Comparison of ENCODE assay signal across 8 cellular contexts in genomic region chr17:32265192-32265895, GRCh38. TPM values are rescaled to one million over a fixed set of nuclear protein-coding genes. Genes with fewer than 3 reads are reported as not detected.
DNase-seq lines count a peak whose midpoint lies in the region; ATAC-seq and TF ChIP-seq lines count a peak whose summit lies in the region.

Gene RHBDL3, plus strand, starts transcription at chr17:32265832. Its CDS starts 358 bp downstream, at chr17:32266190.

- H3K4me3 ChIP-seq in cardiac fibroblast (replicated peaks in 1 of 2; ENCODE audit: low read depth in 2 of 2, low read length in 2 of 2), result peak within 1 kb of the TSS; percentile 35 to 39
- H3K4me3 ChIP-seq in right lobe of liver, result peak within 1 kb of the TSS; percentile 40 to 56 (median 44)
- H3K4me3 ChIP-seq in tibial artery, result peak within 1 kb of the TSS; percentile 52 to 65

- H3K4me1 ChIP-seq in right lobe of liver (peaks cover 0 to 17% (median 5%) of the 10 kb centered on the region in 4 donors), tibial artery (peaks cover 0 to 30% (median 24%) of the 10 kb centered on the region in 4 donors)

- intact Hi-C loops in right lobe of liver (cut with DNase I) (no loop called here), tibial artery (cut with DNase I; ENCODE audit: low total_unique reads) (no loop called here)

- no peak within 1 kb of the TSS for H3K27ac ChIP-seq in right lobe of liver
- H3K27ac ChIP-seq in tibial artery, result peak within 1 kb of the TSS in 1 of 2 donors; percentile 10

- no peak for TF ChIP-seq POLR2A in right lobe of liver (IDR thresholded peaks at IDR 0.05)

- H3K27me3 ChIP-seq in right lobe of liver (no peaks in the 10 kb centered on the region), tibial artery (peaks cover 0 to 51% of the 10 kb centered on the region in 2 donors)

- H3K36me3 ChIP-seq in right lobe of liver (no peaks in the 10 kb centered on the region), tibial artery (no peaks in the 10 kb centered on the region)

- peak; percentile 24 for DNase-seq in EL
- DNase-seq in NCI-H1694 (lab: John Stamatoyannopoulos, UW), result peak; percentile 34
- no peak for DNase-seq in cardiac fibroblast (ENCODE audit: low read depth in 2 of 2)
- peak in 1 of 3 donors; percentile 37 for DNase-seq in right lobe of liver
- no peak for DNase-seq in tibial artery
- DNase-seq in KG1 (lab: John Stamatoyannopoulos, UW), result no peak

- peak; percentile 45 to 64 (median 54) for ATAC-seq in right lobe of liver
- ATAC-seq in HG03460 (IDR thresholded peaks at IDR 0.05; ENCODE audit: unreplicated experiment), result no peak
- ATAC-seq in GM19463 (IDR thresholded peaks at IDR 0.05; ENCODE audit: unreplicated experiment), result no peak

- TF ChIP-seq CTCF in cardiac fibroblast (IDR thresholded peaks at IDR 0.05; ENCODE audit: low read depth, low read length) (no peak), right lobe of liver (IDR thresholded peaks at IDR 0.05) (no peak), tibial artery (IDR thresholded peaks at IDR 0.05) (no peak)

- WGBS in right lobe of liver (ENCODE audit: insufficient coverage, low coverage, low lambda C conversion rate, missing lambda C conversion rate), result 7% methylated on average over 12 of the region's 63 CpGs

- H3K9me3 ChIP-seq in right lobe of liver (no peaks in the 10 kb centered on the region), tibial artery (no peaks in the 10 kb centered on the region)

RNA-seq across cellular contexts. Expression of gene RHBDL3, which starts in this region (rescaled TPM):
- total RNA-seq in right lobe of liver, result under 1 TPM in 2 of 6 experiments, not detected in 4; 0.04 to 0.09 TPM

Comparison
In these comparisons a context has a peak if more than half of its experiments do, and no peak if none do; other contexts are left out.
1. Peak in ATAC-seq and H3K4me3 ChIP-seq in right lobe of liver; RNA of the gene not detected or under 1 TPM.
2. DNase-seq: peak in EL (single experiment) and NCI-H1694 (single experiment); none in cardiac fibroblast (0 of 2), tibial artery (0 of 2) and KG1 (single experiment).
3. Peak in every context shown above with its lines, with median percentiles within 50 percentile points of each other: H3K4me3 ChIP-seq.